In the genomic region with DNA sequence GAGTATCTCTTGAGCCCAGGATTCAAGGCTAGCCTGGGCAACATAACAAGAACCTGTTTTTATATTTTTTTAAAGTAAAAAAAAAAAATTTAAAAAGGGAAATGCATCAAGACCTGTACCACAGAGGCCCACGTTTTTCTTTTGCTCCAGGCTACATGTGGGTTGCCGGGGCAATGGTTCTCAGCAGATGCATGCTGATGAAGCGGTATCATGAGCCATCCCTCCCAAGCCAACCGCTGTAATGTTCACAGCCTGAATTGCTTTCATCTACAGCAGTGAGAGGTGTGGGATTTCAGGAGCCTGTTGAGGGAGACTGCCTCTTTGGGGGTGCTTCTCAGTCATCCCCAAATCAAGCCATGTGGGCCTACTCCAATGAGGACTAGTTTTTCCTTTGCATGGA, we compare ENCODE assay signal across 1 cellular context.
TF ChIP-seq lines count a peak whose summit lies in the region.

No MANE protein-coding gene starts in this region.

TF ChIP-seq in GM23338, 12 proteins besides CTCF, POLR2A, EP300 and RAD21:
- no peak for TF ChIP-seq STAT1 (IDR thresholded peaks at IDR 0.05; ENCODE audit: unreplicated experiment)
- no peak for TF ChIP-seq NANOG (IDR thresholded peaks at IDR 0.05; ENCODE audit: borderline replicate concordance)
- no peak for TF ChIP-seq EZH2 (IDR thresholded peaks at IDR 0.05; ENCODE audit: low read depth, unreplicated experiment)
